ENCODE assay signal across 28 cellular contexts in the genomic region with DNA sequence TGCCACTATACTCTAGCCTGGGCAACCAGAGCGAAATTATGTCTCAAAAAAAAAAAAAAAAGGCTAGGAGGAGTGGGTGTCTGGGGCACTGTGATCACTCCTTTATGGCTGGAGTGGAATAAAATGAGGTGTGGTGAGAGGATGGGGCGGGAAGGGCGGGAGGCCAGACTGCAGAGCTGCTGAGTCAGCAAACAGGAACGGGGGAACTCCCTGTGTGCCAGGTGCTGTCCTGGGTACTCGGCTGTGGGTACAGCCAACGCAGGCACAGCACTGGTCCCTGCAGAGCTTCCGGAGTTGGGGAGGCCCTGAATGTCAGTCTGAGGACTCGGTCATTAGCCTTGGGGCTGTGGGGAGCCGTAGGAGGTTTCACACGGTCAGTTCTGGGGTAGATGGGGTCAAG.
"Had no signal": no experiment of that assay in that cellular context is flagged by ENCODE, and none has a peak within 500 bp of the region (broad histone marks: within the 10 kb centered on the region; RNA-seq: fewer than 3 reads in every experiment).

No MANE protein-coding gene starts in this region.

- H3K27me3 ChIP-seq: esophagus muscularis mucosa, gastrocnemius medialis, stomach had no signal

- H3K9me3 Mint-ChIP-seq: dendritic cell treated with granulocyte-macrophage colony-stimulating factor and Interleukin-4, amounts not matched to agents 40 ng/mL and 50 ng/mL, for 4 days; effector memory CD8-positive, alpha-beta T cell; immature natural killer cell; naive B cell; nephron had no signal

- H3K4me1 Mint-ChIP-seq: nephron had no signal

- DNase-seq: cerebellar nuclear complex; effector memory CD8-positive, alpha-beta T cell; gastrocnemius medialis; glutamatergic neuron; immature natural killer cell; left ventricle myocardium inferior; mesenchymal stem cell; midbrain; naive B cell; occipital lobe; retina; stimulated activated CD4-positive, alpha-beta T cell treated with anti-CD3 and anti-CD28 coated beads, Interleukin-2, amount 100 ng/mL, for 24 hours; stimulated activated CD4-positive, alpha-beta T cell treated with anti-CD3 and anti-CD28 coated beads, Interleukin-4, amount 100 ng/mL, for 4 hours; stimulated activated naive CD4-positive, alpha-beta T cell; stomach; substantia nigra; trophoblast cell had no signal

- H3K27ac Mint-ChIP-seq: dendritic cell treated with granulocyte-macrophage colony-stimulating factor and Interleukin-4, amounts not matched to agents 40 ng/mL and 50 ng/mL, for 4 days; effector memory CD8-positive, alpha-beta T cell; immature natural killer cell; nephron had no signal

- H3K9ac ChIP-seq: parathyroid adenoma had no signal

- H3K4me3 Mint-ChIP-seq: dendritic cell treated with granulocyte-macrophage colony-stimulating factor and Interleukin-4, amounts not matched to agents 40 ng/mL and 50 ng/mL, for 4 days; effector memory CD8-positive, alpha-beta T cell; immature natural killer cell; nephron had no signal

- ATAC-seq: effector memory CD8-positive, alpha-beta T cell; gastrocnemius medialis; sciatic nerve had no signal

- H3K4me3 ChIP-seq: esophagus muscularis mucosa, gastrocnemius medialis, left ventricle myocardium inferior, lung, prostate gland, stomach, thoracic aorta had no signal

- H3K27me3 Mint-ChIP-seq: dendritic cell treated with granulocyte-macrophage colony-stimulating factor and Interleukin-4, amounts not matched to agents 40 ng/mL and 50 ng/mL, for 4 days; effector memory CD8-positive, alpha-beta T cell; naive B cell had no signal

- FAIRE-seq: colon, keratinocyte had no signal

- H3K9me3 ChIP-seq: esophagus muscularis mucosa, gastrocnemius medialis, left ventricle myocardium inferior, prostate gland, stomach, thoracic aorta had no signal

- H3K27ac ChIP-seq: epithelial cell of prostate, esophagus muscularis mucosa, gastrocnemius medialis, left ventricle myocardium inferior, parathyroid adenoma, prostate gland, stomach, thoracic aorta had no signal

- H2AFZ ChIP-seq: parathyroid adenoma had no signal
